Comparison of ENCODE assay signal across 1 cellular context in the genomic region with DNA sequence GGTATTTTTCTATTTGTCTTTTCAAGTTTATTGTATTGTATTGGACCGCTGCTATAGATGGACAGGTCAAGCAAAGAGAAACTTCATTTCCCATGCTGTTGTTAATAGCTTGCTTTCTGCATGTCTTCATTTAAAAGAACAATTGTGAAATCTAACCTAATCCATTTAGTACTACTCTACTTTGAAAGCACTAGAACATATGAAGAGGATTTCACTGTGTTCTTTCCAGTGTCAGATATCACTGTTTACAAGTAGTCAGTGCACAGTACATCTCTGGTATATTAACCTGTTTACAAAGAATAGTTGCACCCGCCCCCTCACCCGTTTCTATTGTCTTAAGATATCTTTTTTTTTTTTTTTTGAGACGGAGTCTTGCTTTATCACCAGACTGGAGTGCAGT.
TF ChIP-seq lines count a peak whose summit lies in the region.

No MANE protein-coding gene starts in this region.

TF ChIP-seq in endothelial cell of umbilical vein, 7 proteins besides CTCF, POLR2A, EP300 and RAD21:
- no peak for TF ChIP-seq POLR2AphosphoS5 (IDR thresholded peaks at IDR 0.05; ENCODE audit: insufficient read depth, low read depth, low read length)
- TF ChIP-seq GATA2 (IDR thresholded peaks at IDR 0.05; ENCODE audit: insufficient read depth, insufficient read length, low read depth, low read length) = no peak
- TF ChIP-seq JUN (IDR thresholded peaks at IDR 0.05; ENCODE audit: borderline replicate concordance, insufficient read depth, insufficient read length, low read depth) = no peak
- TF ChIP-seq EZH2 (IDR thresholded peaks at IDR 0.05; ENCODE audit: borderline replicate concordance, low read depth, low read length, severe bottlenecking) = no peak
- no peak for TF ChIP-seq FOS (IDR thresholded peaks at IDR 0.05; ENCODE audit: borderline replicate concordance, insufficient read depth, low read length)
- TF ChIP-seq MYC (IDR thresholded peaks at IDR 0.05; ENCODE audit: low read depth, low read length) = no peak
- TF ChIP-seq MAX (IDR thresholded peaks at IDR 0.05; ENCODE audit: insufficient read depth, insufficient read length) = no peak
